Comparison of ENCODE assay signal across 8 cellular contexts in genomic region chr11:119057000-119057769, GRCh38. TPM values are rescaled to one million over a fixed set of nuclear protein-coding genes. Genes with fewer than 3 reads are reported as not detected.
DNase-seq lines count a peak whose midpoint lies in the region; ATAC-seq and TF ChIP-seq lines count a peak whose summit lies in the region.

A gene with protein sequence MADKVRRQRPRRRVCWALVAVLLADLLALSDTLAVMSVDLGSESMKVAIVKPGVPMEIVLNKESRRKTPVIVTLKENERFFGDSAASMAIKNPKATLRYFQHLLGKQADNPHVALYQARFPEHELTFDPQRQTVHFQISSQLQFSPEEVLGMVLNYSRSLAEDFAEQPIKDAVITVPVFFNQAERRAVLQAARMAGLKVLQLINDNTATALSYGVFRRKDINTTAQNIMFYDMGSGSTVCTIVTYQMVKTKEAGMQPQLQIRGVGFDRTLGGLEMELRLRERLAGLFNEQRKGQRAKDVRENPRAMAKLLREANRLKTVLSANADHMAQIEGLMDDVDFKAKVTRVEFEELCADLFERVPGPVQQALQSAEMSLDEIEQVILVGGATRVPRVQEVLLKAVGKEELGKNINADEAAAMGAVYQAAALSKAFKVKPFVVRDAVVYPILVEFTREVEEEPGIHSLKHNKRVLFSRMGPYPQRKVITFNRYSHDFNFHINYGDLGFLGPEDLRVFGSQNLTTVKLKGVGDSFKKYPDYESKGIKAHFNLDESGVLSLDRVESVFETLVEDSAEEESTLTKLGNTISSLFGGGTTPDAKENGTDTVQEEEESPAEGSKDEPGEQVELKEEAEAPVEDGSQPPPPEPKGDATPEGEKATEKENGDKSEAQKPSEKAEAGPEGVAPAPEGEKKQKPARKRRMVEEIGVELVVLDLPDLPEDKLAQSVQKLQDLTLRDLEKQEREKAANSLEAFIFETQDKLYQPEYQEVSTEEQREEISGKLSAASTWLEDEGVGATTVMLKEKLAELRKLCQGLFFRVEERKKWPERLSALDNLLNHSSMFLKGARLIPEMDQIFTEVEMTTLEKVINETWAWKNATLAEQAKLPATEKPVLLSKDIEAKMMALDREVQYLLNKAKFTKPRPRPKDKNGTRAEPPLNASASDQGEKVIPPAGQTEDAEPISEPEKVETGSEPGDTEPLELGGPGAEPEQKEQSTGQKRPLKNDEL (minus strand): TSS chr11:119057205. CDS start chr11:119056160, 1,045 bp downstream.

- peak within 1 kb of the TSS; percentile 65 for H3K27ac ChIP-seq in OCI-LY7 (ENCODE audit: low read depth, low read length, poor library complexity, severe bottlenecking)

- H4K20me1 ChIP-seq in OCI-LY7 (ENCODE audit: insufficient read depth, low read length), result no peaks in the 10 kb centered on the region

- peak within 1 kb of the TSS; percentile 83 for H2AFZ ChIP-seq in OCI-LY7 (ENCODE audit: low read length)

- peak within 1 kb of the TSS; percentile 91 for H3K4me2 ChIP-seq in OCI-LY7 (ENCODE audit: low read length)

- no peaks in the 10 kb centered on the region for H3K9me2 ChIP-seq in OCI-LY7 (ENCODE audit: insufficient read depth, low read length)

- H3K36me3 ChIP-seq in OCI-LY7 (ENCODE audit: insufficient read depth, low read length) (peaks cover 36% of the 10 kb centered on the region), mucosa of descending colon (ENCODE audit: low read depth) (no peaks in the 10 kb centered on the region)

- ATAC-seq in GM21526 (IDR thresholded peaks at IDR 0.05; ENCODE audit: low FRiP score, unreplicated experiment), result peak; percentile 84
- peak; percentile 96 for ATAC-seq in mucosa of descending colon

- TF ChIP-seq CTCF in OCI-LY7 (conservative IDR thresholded peaks at IDR 0.05; ENCODE audit: low read length) (peak; percentile 50; the same call in 1 of the 2 replicates), epithelial cell of esophagus (IDR thresholded peaks at IDR 0.05; ENCODE audit: insufficient read depth, low read depth, low read length, missing control alignments) (peak; percentile 31), mucosa of descending colon (IDR thresholded peaks at IDR 0.05) (no peak)

- peak within 1 kb of the TSS; percentile 82 for H3K4me3 ChIP-seq in OCI-LY7 (ENCODE audit: low read depth, low read length, poor library complexity, severe bottlenecking)
- H3K4me3 ChIP-seq in epithelial cell of esophagus (ENCODE audit: low read length), result peak within 1 kb of the TSS; percentile 72
- H3K4me3 ChIP-seq in mucosa of descending colon, result peak within 1 kb of the TSS; percentile 87

- CTCF ChIA-PET in OCI-LY7 (lab: Charles Lee; ENCODE audit: unreplicated experiment), result interaction anchor here (0.6 to 1.0 kb wide), 3 partner anchors 34 to 207 kb away, joined by 3 to 4 read pairs (median 3); no protein-coding TSS in a partner anchor

- no TSS peak for BruUV-seq in OCI-LY7 (replicated peaks; lab: Mats Ljungman, UMichigan)

- H3K79me2 ChIP-seq in OCI-LY7 (ENCODE audit: insufficient read depth, low read depth, low read length), result peaks cover 22% of the 10 kb centered on the region

- DNase-seq in DMS 273 treated with DMSO at 0.1 percent for 48 hours (lab: John Stamatoyannopoulos, UW) (peak; percentile 85), HuH-7.5 (ENCODE audit: low spot score) (peak; percentile 96), OCI-LY7 (ENCODE audit: low spot score) (peak; percentile 99), activated T-cell treated with anti-CD3 and anti-CD28 coated beads for 24 hours (ENCODE audit: low read depth) (peak; percentile 98), epithelial cell of esophagus (ENCODE audit: low read depth) (peak; percentile 99), mucosa of descending colon (peak; percentile 99 to 100 (median 99))
- peak; percentile 99 for DNase-seq in stimulated activated CD8-positive, alpha-beta memory T cell treated with anti-CD3 and anti-CD28 coated beads, Interleukin-4, amount 100 ng/mL, for 24 hours (ENCODE audit: low read depth)

- POLR2A ChIA-PET in OCI-LY7 (lab: Charles Lee), result interaction anchor here (0.7 to 2.0 kb wide), 12 partner anchors 10 to 60 kb away, joined by 3 to 7 read pairs (median 4); partner anchors contain the start of genes CENATAC and VPS11

- intact Hi-C loops in OCI-LY7 (cut with micrococcal nuclease; ENCODE audit: unreplicated experiment), result loop anchor here (1.0 to 2.0 kb wide), 5 partner anchors 27 to 140 kb away; partner anchors contain the start of genes RPS25, SLC37A4 and TRAPPC4
- intact Hi-C loops in mucosa of descending colon (cut with DNase I, micrococcal nuclease), result no loop called here

- H3K9me3 ChIP-seq in OCI-LY7 (ENCODE audit: low read length), result no peaks in the 10 kb centered on the region
- no peaks in the 10 kb centered on the region for H3K9me3 ChIP-seq in mucosa of descending colon

- H3K4me1 ChIP-seq in OCI-LY7 (ENCODE audit: insufficient read depth, low read length, poor library complexity, severe bottlenecking), result peaks cover 13% of the 10 kb centered on the region
- H3K4me1 ChIP-seq in mucosa of descending colon (ENCODE audit: low read depth), result peaks cover 16% of the 10 kb centered on the region

RNA-seq across cellular contexts. Expression of the gene that starts here (rescaled TPM):
- 86.6 and 97.6 TPM in 2 replicates for total RNA-seq in OCI-LY7 (2014; rRNA removed; shearing (Covaris generic))
- total RNA-seq in OCI-LY7 (2022), result 112 and 117 TPM in 2 replicates
- 100 to 1,000 TPM in 2 of 3 donors, 10 to 100 TPM in 1; 82.0 to 119 (median 101) TPM for total RNA-seq in mucosa of descending colon

Comparison
In these comparisons a context has a peak if more than half of its experiments do, and no peak if none do; other contexts are left out.
1. Peak in every context shown above with its lines: DNase-seq, ATAC-seq, H3K4me3 ChIP-seq and H3K27ac ChIP-seq.